Comparison of ENCODE assay signal across 8 cellular contexts in genomic region chr14:55556929-55557623, GRCh38. TPM values are rescaled to one million over a fixed set of nuclear protein-coding genes. Genes with fewer than 3 reads are reported as not detected.
DNase-seq lines count a peak whose midpoint lies in the region; ATAC-seq and TF ChIP-seq lines count a peak whose summit lies in the region.

No MANE protein-coding gene starts in this region.

- no peak overlapping the region for H3K4me3 ChIP-seq in epithelial cell of proximal tubule (ENCODE audit: low read depth, low read length)

- intact Hi-C loops in posterior vena cava (cut with DNase I) = no loop called here

- DNase-seq in EH (ENCODE audit: low read depth) = peak; percentile 94
- peak; percentile 60 to 83 for DNase-seq in NCI-H446 (lab: John Stamatoyannopoulos, UW)
- DNase-seq in epithelial cell of proximal tubule (ENCODE audit: low read depth) = peak; percentile 100
- DNase-seq in omental fat pad (ENCODE audit: low spot score) = no peak
- no peak for DNase-seq in KG1 (lab: John Stamatoyannopoulos, UW)
- DNase-seq in posterior vena cava (ENCODE audit: low spot score) = no peak
- no peak for DNase-seq in activated CD4-positive, alpha-beta T cell treated with anti-CD3 and anti-CD28 coated beads for 48 hours

- peak; percentile 54 for ATAC-seq in omental fat pad (ENCODE audit: low FRiP score)
- no peak for ATAC-seq in GM21723 (IDR thresholded peaks at IDR 0.05; ENCODE audit: unreplicated experiment)

- TF ChIP-seq CTCF in epithelial cell of proximal tubule (conservative IDR thresholded peaks at IDR 0.05; ENCODE audit: low read depth, low read length) = no peak
- no peak for TF ChIP-seq CTCF in omental fat pad (IDR thresholded peaks at IDR 0.05)

RNA-seq across cellular contexts. Expression of gene KTN1, which starts 22.9 kb away (rescaled TPM):
- 146 and 165 TPM in 2 replicates for total RNA-seq in epithelial cell of proximal tubule
- 100 to 1,000 TPM; 114 to 165 (median 139) TPM for total RNA-seq in omental fat pad
- 100 to 1,000 TPM; 177 to 272 TPM for total RNA-seq in posterior vena cava

Comparison
In these comparisons a context has a peak if more than half of its experiments do, and no peak if none do; other contexts are left out.
1. DNase-seq: peak in EH (single experiment), NCI-H446 (2 of 2) and epithelial cell of proximal tubule (single experiment); none in omental fat pad (single experiment), KG1 (single experiment), posterior vena cava (single experiment) and activated CD4-positive, alpha-beta T cell treated with anti-CD3 and anti-CD28 coated beads for 48 hours (single experiment).